8 cellular contexts compared by ENCODE assay signal in the genomic region with DNA sequence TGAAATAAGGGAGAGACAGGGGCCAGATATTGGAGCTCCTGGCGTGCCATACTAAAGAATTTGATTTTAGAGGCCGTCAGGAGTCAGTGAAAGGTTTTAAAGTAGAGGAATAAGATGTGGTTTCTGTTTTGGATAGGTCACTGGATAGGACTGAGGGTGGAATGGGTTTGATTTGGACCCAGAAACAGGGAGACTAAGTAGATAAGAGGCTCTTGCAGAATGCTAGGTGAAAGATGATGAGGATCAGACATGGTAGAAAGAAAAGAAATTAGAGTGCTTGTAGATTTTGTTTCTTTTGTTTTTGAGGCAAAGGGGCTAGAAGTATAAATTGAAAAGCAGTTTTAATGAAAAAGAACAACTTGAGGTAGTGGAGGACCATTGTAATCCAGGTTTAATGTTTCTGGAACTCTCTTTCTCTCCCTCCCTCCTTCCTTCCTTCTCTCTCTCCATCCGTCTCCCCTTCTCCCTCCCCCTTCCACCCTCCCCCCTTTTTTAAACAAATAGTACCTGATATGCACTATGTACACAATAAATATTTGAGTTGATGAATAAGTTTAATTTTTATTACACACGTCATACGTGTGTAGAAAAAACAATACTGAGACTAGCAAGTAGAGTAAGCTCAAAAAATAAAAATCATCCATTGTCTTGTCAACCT. TPM values are rescaled to one million over a fixed set of nuclear protein-coding genes. Genes with fewer than 3 reads are reported as not detected.
DNase-seq lines count a peak whose midpoint lies in the region; ATAC-seq lines count a peak whose summit lies in the region.

No MANE protein-coding gene starts in this region.

- H3K4me3 ChIP-seq in CD4-positive, alpha-beta memory T cell (ENCODE audit: low read length in 2 of 2): peak overlapping the region; percentile 40 to 81
- H3K4me3 ChIP-seq in endocrine pancreas (ENCODE audit: control insufficient read depth, insufficient read depth, low read length): peak overlapping the region; percentile 98
- peak overlapping the region in 1 of 2 donors; percentile 78 for H3K4me3 ChIP-seq in neuronal stem cell (ENCODE audit: low read length in 2 of 2)

- no peak overlapping the region for H2BK12ac ChIP-seq in neuronal stem cell (ENCODE audit: low read length)

- no peak overlapping the region for H3K14ac ChIP-seq in neuronal stem cell (ENCODE audit: low read length)

- ATAC-seq in HG02884 (IDR thresholded peaks at IDR 0.05; ENCODE audit: unreplicated experiment) (no peak), HG03196 (IDR thresholded peaks at IDR 0.05; ENCODE audit: unreplicated experiment) (no peak)

- no peak overlapping the region for H2BK5ac ChIP-seq in neuronal stem cell (ENCODE audit: low read length)

- peaks cover 71% of the 10 kb centered on the region for H3K4me1 ChIP-seq in CD4-positive, alpha-beta memory T cell (ENCODE audit: insufficient read depth, low read length)
- H3K4me1 ChIP-seq in endocrine pancreas (ENCODE audit: control insufficient read depth, insufficient read depth, low read length) (peaks cover 40% of the 10 kb centered on the region), neuronal stem cell (ENCODE audit: control insufficient read depth in 2 of 2, insufficient read depth in 1 of 2, low read depth in 1 of 2, low read length in 2 of 2) (peaks cover 4 to 25% of the 10 kb centered on the region in 2 donors)

- no peak overlapping the region for H2BK120ac ChIP-seq in neuronal stem cell (ENCODE audit: low read depth, low read length)

- no peaks in the 10 kb centered on the region for H3K27me3 ChIP-seq in CD4-positive, alpha-beta memory T cell (ENCODE audit: insufficient read depth, low read length)
- H3K27me3 ChIP-seq in endocrine pancreas (ENCODE audit: control insufficient read depth, insufficient read depth, low read length): no peaks in the 10 kb centered on the region
- no peaks in the 10 kb centered on the region for H3K27me3 ChIP-seq in neuronal stem cell (ENCODE audit: control insufficient read depth in 3 of 3, insufficient read depth in 3 of 3, low read depth in 1 of 3, low read length in 3 of 3)

- no peak overlapping the region for H3K4ac ChIP-seq in neuronal stem cell (ENCODE audit: low read length)

- CTCF ChIA-PET in CD4-positive, alpha-beta memory T cell (lab: Charles Lee; ENCODE audit: partially characterized antibody): interaction anchor here (0.6 to 4.6 kb wide), 13 partner anchors 12 to 84 kb away, joined by 3 to 67 read pairs (median 8); a partner anchor contains a TSS

- no peak overlapping the region for H3K18ac ChIP-seq in neuronal stem cell (ENCODE audit: low read length)

- no peak overlapping the region for H4K91ac ChIP-seq in neuronal stem cell (ENCODE audit: low read depth, low read length, poor library complexity)

- peaks cover 4% of the 10 kb centered on the region for H3K36me3 ChIP-seq in CD4-positive, alpha-beta memory T cell (ENCODE audit: insufficient read depth, low read length)
- H3K36me3 ChIP-seq in endocrine pancreas (ENCODE audit: control insufficient read depth, insufficient read depth, low read length): no peaks in the 10 kb centered on the region
- peaks cover 1 to 48% of the 10 kb centered on the region in 2 donors for H3K36me3 ChIP-seq in neuronal stem cell (replicated peaks in 1 of 2; ENCODE audit: control insufficient read depth in 2 of 2, insufficient read depth in 2 of 2, low read length in 2 of 2)

- H2AK5ac ChIP-seq in neuronal stem cell (ENCODE audit: low read depth, low read length): no peak overlapping the region

- H3K23ac ChIP-seq in neuronal stem cell (ENCODE audit: low read depth, low read length, poor library complexity): no peak overlapping the region

- no peak overlapping the region for H2AFZ ChIP-seq in neuronal stem cell (ENCODE audit: low read length)

- peaks cover 0 to 47% of the 10 kb centered on the region in 2 donors for H3K36me3 Mint-ChIP-seq in CD4-positive, alpha-beta memory T cell

- H3K9me3 ChIP-seq in CD4-positive, alpha-beta memory T cell (ENCODE audit: control insufficient read depth in 1 of 2, low read length in 2 of 2): no peaks in the 10 kb centered on the region
- H3K9me3 ChIP-seq in endocrine pancreas (ENCODE audit: control insufficient read depth, low read length) (no peaks in the 10 kb centered on the region), neuronal stem cell (replicated peaks in 1 of 2; ENCODE audit: control insufficient read depth in 2 of 2, insufficient read depth in 1 of 2, low read depth in 1 of 2, low read length in 2 of 2) (no peaks in the 10 kb centered on the region)

- H3K4me1 Mint-ChIP-seq in CD4-positive, alpha-beta memory T cell: peaks cover 47 to 82% (median 65%) of the 10 kb centered on the region in 4 donors

- peak overlapping the region; percentile 82 for H3K27ac ChIP-seq in CD4-positive, alpha-beta memory T cell (ENCODE audit: low read depth, low read length)
- no peak overlapping the region for H3K27ac ChIP-seq in neuronal stem cell (replicated peaks; ENCODE audit: low read length)

- H3K4me3 Mint-ChIP-seq in CD4-positive, alpha-beta memory T cell: peak overlapping the region; percentile 89 to 96 (median 94)

- H2BK15ac ChIP-seq in neuronal stem cell (ENCODE audit: low read length): no peak overlapping the region

- POLR2A ChIA-PET in CD4-positive, alpha-beta memory T cell (lab: Charles Lee; ENCODE audit: partially characterized antibody): interaction anchor here (0.9 to 14.2 kb wide), 9 partner anchors 8 to 43 kb away, joined by 3 to 453 read pairs (median 16); a partner anchor contains a TSS

- peak overlapping the region; percentile 90 to 99 (median 94) for H3K27ac Mint-ChIP-seq in CD4-positive, alpha-beta memory T cell

- H3K27me3 Mint-ChIP-seq in CD4-positive, alpha-beta memory T cell: no peaks in the 10 kb centered on the region

- no peaks in the 10 kb centered on the region for H3K9me3 Mint-ChIP-seq in CD4-positive, alpha-beta memory T cell

- peak overlapping the region; percentile 38 for H3K9ac ChIP-seq in endocrine pancreas (ENCODE audit: control insufficient read depth, insufficient read depth, low read length)
- H3K9ac ChIP-seq in neuronal stem cell (ENCODE audit: low read depth, low read length, poor library complexity): no peak overlapping the region

- WGBS in neuronal stem cell (ENCODE audit: extremely low coverage in 2 of 2, insufficient read length in 2 of 2, insufficient replicate concordance in 1 of 2), 2 donors: no CpG with 5 or more reads among the region's 5 CpGs

- no peak overlapping the region for H4K8ac ChIP-seq in neuronal stem cell (ENCODE audit: low read depth, low read length)

- H3K79me1 ChIP-seq in neuronal stem cell (ENCODE audit: low read depth, low read length): no peaks in the 10 kb centered on the region

- intact Hi-C loops in CD4-positive, alpha-beta memory T cell (cut with micrococcal nuclease): no loop called here

- no peak for DNase-seq in CD4-positive, alpha-beta memory T cell
- peak; percentile 40 for DNase-seq in NCI-H69 (lab: John Stamatoyannopoulos, UW)
- no peak for DNase-seq in neuronal stem cell (ENCODE audit: low spot score)
- no peak for DNase-seq in ecto neural progenitor cell (ENCODE audit: low spot score)
- DNase-seq in 8988T: no peak

- peak overlapping the region; percentile 29 for H3K4me2 ChIP-seq in neuronal stem cell (ENCODE audit: insufficient read depth, low read length, poor library complexity, severe bottlenecking)

RNA-seq across cellular contexts. Expression of a gene that starts 1.9 kb away (rescaled TPM):
- total RNA-seq in CD4-positive, alpha-beta memory T cell: 100 to 1,000 TPM; 135 TPM
- 100 to 1,000 TPM; 213 to 281 TPM for polyA plus RNA-seq in CD4-positive, alpha-beta memory T cell
- 208 TPM for polyA plus RNA-seq in neuronal stem cell (2013, experiment 1 of 2)
- 218 TPM for polyA plus RNA-seq in neuronal stem cell (2013, experiment 2 of 2)

RNA-seq across cellular contexts. Expression of a gene that starts 32.2 kb away (rescaled TPM):
- 100 to 1,000 TPM; 262 to 280 TPM for total RNA-seq in CD4-positive, alpha-beta memory T cell
- 100 to 1,000 TPM in 1 of 2 donors, 10 to 100 TPM in 1; 10.7 to 141 TPM for polyA plus RNA-seq in CD4-positive, alpha-beta memory T cell
- polyA plus RNA-seq in neuronal stem cell (2013, experiment 1 of 2): 42.6 TPM
- 44.5 TPM for polyA plus RNA-seq in neuronal stem cell (2013, experiment 2 of 2)
